In the genomic region with DNA sequence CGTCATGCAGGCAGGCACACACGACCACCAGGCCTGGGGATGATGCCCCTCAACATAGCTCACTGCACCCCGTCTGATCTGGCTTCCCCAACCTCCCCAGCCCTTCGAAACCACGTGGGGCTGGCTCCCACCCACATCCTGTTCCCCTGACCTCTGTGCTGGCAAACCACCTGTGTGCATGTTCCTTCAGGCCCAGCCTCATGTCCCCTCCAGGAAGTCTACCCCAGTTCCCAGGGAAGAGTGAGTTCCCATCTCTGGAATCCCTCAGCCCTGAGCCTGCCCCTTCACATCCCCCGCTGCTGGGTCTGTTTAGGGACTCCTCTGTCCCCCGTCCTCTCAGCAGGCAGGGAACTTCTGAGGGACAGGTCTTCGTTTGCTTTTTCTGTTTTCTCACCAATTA, we compare ENCODE assay signal across 1 cellular context.
TF ChIP-seq lines count a peak whose summit lies in the region.

No MANE protein-coding gene starts in this region.

TF ChIP-seq in K562, 482 proteins besides CTCF, POLR2A, EP300 and RAD21 (continues in another document):
- TF ChIP-seq, protein P1, sequence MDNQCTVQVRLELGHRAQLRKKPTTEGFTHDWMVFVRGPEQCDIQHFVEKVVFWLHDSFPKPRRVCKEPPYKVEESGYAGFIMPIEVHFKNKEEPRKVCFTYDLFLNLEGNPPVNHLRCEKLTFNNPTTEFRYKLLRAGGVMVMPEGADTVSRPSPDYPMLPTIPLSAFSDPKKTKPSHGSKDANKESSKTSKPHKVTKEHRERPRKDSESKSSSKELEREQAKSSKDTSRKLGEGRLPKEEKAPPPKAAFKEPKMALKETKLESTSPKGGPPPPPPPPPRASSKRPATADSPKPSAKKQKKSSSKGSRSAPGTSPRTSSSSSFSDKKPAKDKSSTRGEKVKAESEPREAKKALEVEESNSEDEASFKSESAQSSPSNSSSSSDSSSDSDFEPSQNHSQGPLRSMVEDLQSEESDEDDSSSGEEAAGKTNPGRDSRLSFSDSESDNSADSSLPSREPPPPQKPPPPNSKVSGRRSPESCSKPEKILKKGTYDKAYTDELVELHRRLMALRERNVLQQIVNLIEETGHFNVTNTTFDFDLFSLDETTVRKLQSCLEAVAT (IDR thresholded peaks at IDR 0.05) = no peak
- TF ChIP-seq E2F5 (CRISPR knock-in tag; IDR thresholded peaks at IDR 0.05) = no peak
- peak; percentile 42 for TF ChIP-seq RBBP5 (IDR thresholded peaks at IDR 0.05; ENCODE audit: borderline replicate concordance, insufficient read depth, low read length, poor library complexity, severe bottlenecking)
- TF ChIP-seq ZNF121 (CRISPR knock-in tag; conservative IDR thresholded peaks at IDR 0.05) = no peak
- TF ChIP-seq, protein P2, sequence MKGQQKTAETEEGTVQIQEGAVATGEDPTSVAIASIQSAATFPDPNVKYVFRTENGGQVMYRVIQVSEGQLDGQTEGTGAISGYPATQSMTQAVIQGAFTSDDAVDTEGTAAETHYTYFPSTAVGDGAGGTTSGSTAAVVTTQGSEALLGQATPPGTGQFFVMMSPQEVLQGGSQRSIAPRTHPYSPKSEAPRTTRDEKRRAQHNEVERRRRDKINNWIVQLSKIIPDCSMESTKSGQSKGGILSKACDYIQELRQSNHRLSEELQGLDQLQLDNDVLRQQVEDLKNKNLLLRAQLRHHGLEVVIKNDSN (CRISPR knock-in tag; IDR thresholded peaks at IDR 0.05) = peak; percentile 76
- no peak for TF ChIP-seq CTCFL (IDR thresholded peaks at IDR 0.05; ENCODE audit: borderline replicate concordance, insufficient read depth, low read depth, low read length, poor library complexity, severe bottlenecking)
- TF ChIP-seq, protein P3, sequence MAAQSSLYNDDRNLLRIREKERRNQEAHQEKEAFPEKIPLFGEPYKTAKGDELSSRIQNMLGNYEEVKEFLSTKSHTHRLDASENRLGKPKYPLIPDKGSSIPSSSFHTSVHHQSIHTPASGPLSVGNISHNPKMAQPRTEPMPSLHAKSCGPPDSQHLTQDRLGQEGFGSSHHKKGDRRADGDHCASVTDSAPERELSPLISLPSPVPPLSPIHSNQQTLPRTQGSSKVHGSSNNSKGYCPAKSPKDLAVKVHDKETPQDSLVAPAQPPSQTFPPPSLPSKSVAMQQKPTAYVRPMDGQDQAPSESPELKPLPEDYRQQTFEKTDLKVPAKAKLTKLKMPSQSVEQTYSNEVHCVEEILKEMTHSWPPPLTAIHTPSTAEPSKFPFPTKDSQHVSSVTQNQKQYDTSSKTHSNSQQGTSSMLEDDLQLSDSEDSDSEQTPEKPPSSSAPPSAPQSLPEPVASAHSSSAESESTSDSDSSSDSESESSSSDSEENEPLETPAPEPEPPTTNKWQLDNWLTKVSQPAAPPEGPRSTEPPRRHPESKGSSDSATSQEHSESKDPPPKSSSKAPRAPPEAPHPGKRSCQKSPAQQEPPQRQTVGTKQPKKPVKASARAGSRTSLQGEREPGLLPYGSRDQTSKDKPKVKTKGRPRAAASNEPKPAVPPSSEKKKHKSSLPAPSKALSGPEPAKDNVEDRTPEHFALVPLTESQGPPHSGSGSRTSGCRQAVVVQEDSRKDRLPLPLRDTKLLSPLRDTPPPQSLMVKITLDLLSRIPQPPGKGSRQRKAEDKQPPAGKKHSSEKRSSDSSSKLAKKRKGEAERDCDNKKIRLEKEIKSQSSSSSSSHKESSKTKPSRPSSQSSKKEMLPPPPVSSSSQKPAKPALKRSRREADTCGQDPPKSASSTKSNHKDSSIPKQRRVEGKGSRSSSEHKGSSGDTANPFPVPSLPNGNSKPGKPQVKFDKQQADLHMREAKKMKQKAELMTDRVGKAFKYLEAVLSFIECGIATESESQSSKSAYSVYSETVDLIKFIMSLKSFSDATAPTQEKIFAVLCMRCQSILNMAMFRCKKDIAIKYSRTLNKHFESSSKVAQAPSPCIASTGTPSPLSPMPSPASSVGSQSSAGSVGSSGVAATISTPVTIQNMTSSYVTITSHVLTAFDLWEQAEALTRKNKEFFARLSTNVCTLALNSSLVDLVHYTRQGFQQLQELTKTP (IDR thresholded peaks at IDR 0.05; ENCODE audit: low read depth in 1 of 2, partially characterized antibody in 2 of 2) = no peak
- TF ChIP-seq HLTF (IDR thresholded peaks at IDR 0.05) = no peak
- TF ChIP-seq HNRNPLL (IDR thresholded peaks at IDR 0.05; ENCODE audit: low read depth, low read length, poor library complexity, severe bottlenecking) = peak; percentile 16
- TF ChIP-seq MEF2D (tag; conservative IDR thresholded peaks at IDR 0.05; ENCODE audit: low read depth) = no peak
- no peak for TF ChIP-seq ZNF717 (CRISPR knock-in tag; IDR thresholded peaks at IDR 0.05)
- TF ChIP-seq ZBTB11 (CRISPR knock-in tag; IDR thresholded peaks at IDR 0.05) = no peak
- peak; percentile 25; the same call in 1 of the 2 replicates for TF ChIP-seq RUNX1 (IDR thresholded peaks at IDR 0.05; ENCODE audit: low read depth)
- TF ChIP-seq ZNF780A (CRISPR knock-in tag; IDR thresholded peaks at IDR 0.05) = no peak
- TF ChIP-seq SPI1 (IDR thresholded peaks at IDR 0.05; ENCODE audit: borderline replicate concordance, low read depth, low read length) = no peak
- TF ChIP-seq ZBTB9 (CRISPR knock-in tag; IDR thresholded peaks at IDR 0.05) = no peak
- TF ChIP-seq IRF2 (CRISPR knock-in tag; IDR thresholded peaks at IDR 0.05) = peak; percentile 79; the same call in 1 of the 2 replicates
- no peak for TF ChIP-seq ELF1 (tag; IDR thresholded peaks at IDR 0.05)
- no peak for TF ChIP-seq POLR2AphosphoS5 (IDR thresholded peaks at IDR 0.05; ENCODE audit: control insufficient read depth, insufficient read depth, low read depth, low read length)
- TF ChIP-seq ZNF830 (CRISPR knock-in tag; IDR thresholded peaks at IDR 0.05) = 0 out of 2 replicates have a peak, but pooled peaks have one; percentile 31
- TF ChIP-seq MYNN (IDR thresholded peaks at IDR 0.05) = no peak
- TF ChIP-seq MYNN (CRISPR knock-in tag; IDR thresholded peaks at IDR 0.05) = no peak
- TF ChIP-seq ZNF143 (CRISPR knock-in tag; IDR thresholded peaks at IDR 0.05) = peak; percentile 31; the same call in 1 of the 2 replicates
- no peak for TF ChIP-seq HNRNPUL1 (IDR thresholded peaks at IDR 0.05; ENCODE audit: low read length)
- TF ChIP-seq, protein P4, sequence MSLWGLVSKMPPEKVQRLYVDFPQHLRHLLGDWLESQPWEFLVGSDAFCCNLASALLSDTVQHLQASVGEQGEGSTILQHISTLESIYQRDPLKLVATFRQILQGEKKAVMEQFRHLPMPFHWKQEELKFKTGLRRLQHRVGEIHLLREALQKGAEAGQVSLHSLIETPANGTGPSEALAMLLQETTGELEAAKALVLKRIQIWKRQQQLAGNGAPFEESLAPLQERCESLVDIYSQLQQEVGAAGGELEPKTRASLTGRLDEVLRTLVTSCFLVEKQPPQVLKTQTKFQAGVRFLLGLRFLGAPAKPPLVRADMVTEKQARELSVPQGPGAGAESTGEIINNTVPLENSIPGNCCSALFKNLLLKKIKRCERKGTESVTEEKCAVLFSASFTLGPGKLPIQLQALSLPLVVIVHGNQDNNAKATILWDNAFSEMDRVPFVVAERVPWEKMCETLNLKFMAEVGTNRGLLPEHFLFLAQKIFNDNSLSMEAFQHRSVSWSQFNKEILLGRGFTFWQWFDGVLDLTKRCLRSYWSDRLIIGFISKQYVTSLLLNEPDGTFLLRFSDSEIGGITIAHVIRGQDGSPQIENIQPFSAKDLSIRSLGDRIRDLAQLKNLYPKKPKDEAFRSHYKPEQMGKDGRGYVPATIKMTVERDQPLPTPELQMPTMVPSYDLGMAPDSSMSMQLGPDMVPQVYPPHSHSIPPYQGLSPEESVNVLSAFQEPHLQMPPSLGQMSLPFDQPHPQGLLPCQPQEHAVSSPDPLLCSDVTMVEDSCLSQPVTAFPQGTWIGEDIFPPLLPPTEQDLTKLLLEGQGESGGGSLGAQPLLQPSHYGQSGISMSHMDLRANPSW (CRISPR knock-in tag; IDR thresholded peaks at IDR 0.05) = 0 out of 2 replicates have a peak, but pooled peaks have one; percentile 27
- TF ChIP-seq, protein P5, sequence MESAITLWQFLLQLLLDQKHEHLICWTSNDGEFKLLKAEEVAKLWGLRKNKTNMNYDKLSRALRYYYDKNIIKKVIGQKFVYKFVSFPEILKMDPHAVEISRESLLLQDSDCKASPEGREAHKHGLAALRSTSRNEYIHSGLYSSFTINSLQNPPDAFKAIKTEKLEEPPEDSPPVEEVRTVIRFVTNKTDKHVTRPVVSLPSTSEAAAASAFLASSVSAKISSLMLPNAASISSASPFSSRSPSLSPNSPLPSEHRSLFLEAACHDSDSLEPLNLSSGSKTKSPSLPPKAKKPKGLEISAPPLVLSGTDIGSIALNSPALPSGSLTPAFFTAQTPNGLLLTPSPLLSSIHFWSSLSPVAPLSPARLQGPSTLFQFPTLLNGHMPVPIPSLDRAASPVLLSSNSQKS (CRISPR knock-in tag; IDR thresholded peaks at IDR 0.05) = no peak
- TF ChIP-seq NEUROD1 (IDR thresholded peaks at IDR 0.05; ENCODE audit: borderline replicate concordance, low read depth, low read length, partially characterized antibody) = no peak
- TF ChIP-seq, protein P6, sequence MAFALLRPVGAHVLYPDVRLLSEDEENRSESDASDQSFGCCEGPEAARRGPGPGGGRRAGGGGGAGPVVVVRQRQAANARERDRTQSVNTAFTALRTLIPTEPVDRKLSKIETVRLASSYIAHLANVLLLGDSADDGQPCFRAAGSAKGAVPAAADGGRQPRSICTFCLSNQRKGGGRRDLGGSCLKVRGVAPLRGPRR (CRISPR knock-in tag; IDR thresholded peaks at IDR 0.05) = no peak
- TF ChIP-seq ZNF324 (CRISPR knock-in tag; IDR thresholded peaks at IDR 0.05) = no peak
- no peak for TF ChIP-seq RHOXF2B (CRISPR knock-in tag; conservative IDR thresholded peaks at IDR 0.05)
